In genomic region chr1:24990796-24991195, GRCh38 we compare ENCODE assay signal across 20 cellular contexts.
A peak's percentile ranks its signal among the peaks of the same experiment; 100 is the strongest.
DNase-seq lines count a peak whose midpoint lies in the region; ATAC-seq and TF ChIP-seq lines count a peak whose summit lies in the region.
"Had no signal": no experiment of that assay in that cellular context is flagged by ENCODE, and none has a peak within 500 bp of the region (broad histone marks: within the 10 kb centered on the region; RNA-seq: fewer than 3 reads in every experiment).

No MANE protein-coding gene starts in this region.

- no peaks in the 10 kb centered on the region for H3K36me3 Mint-ChIP-seq in CD4-positive, CD25-positive, alpha-beta regulatory T cell
- no peaks in the 10 kb centered on the region for H3K36me3 Mint-ChIP-seq in CD8-positive, alpha-beta T cell
- H3K36me3 Mint-ChIP-seq in activated T-helper 17 cell treated with anti-CD3 and anti-CD28 coated beads, Interleukin-2, amount 50 U/mL, for 72 hours (ENCODE audit: low read depth), result no peaks in the 10 kb centered on the region
- no peaks in the 10 kb centered on the region for H3K36me3 Mint-ChIP-seq in naive thymus-derived CD8-positive, alpha-beta T cell
- H3K36me3 Mint-ChIP-seq in endothelial cell (ENCODE audit: low read depth, unreplicated experiment), result peaks cover 9% of the 10 kb centered on the region

- peak overlapping the region; percentile 96 to 100 (median 96) for H3K27ac Mint-ChIP-seq in CD4-positive, CD25-positive, alpha-beta regulatory T cell
- peak overlapping the region; percentile 97 for H3K27ac Mint-ChIP-seq in CD8-positive, alpha-beta T cell
- peak overlapping the region; percentile 94 for H3K27ac Mint-ChIP-seq in activated T-helper 17 cell treated with anti-CD3 and anti-CD28 coated beads, Interleukin-2, amount 50 U/mL, for 72 hours
- H3K27ac Mint-ChIP-seq in naive thymus-derived CD8-positive, alpha-beta T cell, result peak overlapping the region; percentile 92 to 100 (median 97)
- no peak overlapping the region for H3K27ac Mint-ChIP-seq in endothelial cell (ENCODE audit: unreplicated experiment)

- intact Hi-C loops in CD8-positive, alpha-beta T cell (cut with DNase I, micrococcal nuclease), result loop anchor here in 1 of 2 experiments (2.0 kb wide), 1 partner anchor 58 kb away; no protein-coding TSS in a partner anchor

- H3K9me3 ChIP-seq in CD4-positive, CD25-positive, alpha-beta regulatory T cell (ENCODE audit: control insufficient read depth in 2 of 2, low read length in 2 of 2), result no peaks in the 10 kb centered on the region
- H3K9me3 ChIP-seq in CD8-positive, alpha-beta T cell (ENCODE audit: low read length), result no peaks in the 10 kb centered on the region
- H3K9me3 ChIP-seq: body of pancreas, psoas muscle had no signal

- H3K27me3 Mint-ChIP-seq in CD4-positive, CD25-positive, alpha-beta regulatory T cell, result no peaks in the 10 kb centered on the region
- H3K27me3 Mint-ChIP-seq in CD8-positive, alpha-beta T cell (ENCODE audit: low read depth), result no peaks in the 10 kb centered on the region
- no peaks in the 10 kb centered on the region for H3K27me3 Mint-ChIP-seq in activated T-helper 17 cell treated with anti-CD3 and anti-CD28 coated beads, Interleukin-2, amount 50 U/mL, for 72 hours
- no peaks in the 10 kb centered on the region for H3K27me3 Mint-ChIP-seq in naive thymus-derived CD8-positive, alpha-beta T cell
- peaks cover 11% of the 10 kb centered on the region for H3K27me3 Mint-ChIP-seq in endothelial cell (ENCODE audit: unreplicated experiment)

- H3K4me3 Mint-ChIP-seq in CD4-positive, CD25-positive, alpha-beta regulatory T cell, result peak overlapping the region in 3 of 4 donors; percentile 6 to 67 (median 56)
- H3K4me3 Mint-ChIP-seq in CD8-positive, alpha-beta T cell, result peak overlapping the region; percentile 79
- H3K4me3 Mint-ChIP-seq in activated T-helper 17 cell treated with anti-CD3 and anti-CD28 coated beads, Interleukin-2, amount 50 U/mL, for 72 hours, result peak overlapping the region; percentile 76
- peak overlapping the region; percentile 36 to 90 (median 84) for H3K4me3 Mint-ChIP-seq in naive thymus-derived CD8-positive, alpha-beta T cell
- no peak overlapping the region for H3K4me3 Mint-ChIP-seq in endothelial cell (ENCODE audit: unreplicated experiment)

- no peak for TF ChIP-seq CTCF in CD8-positive, alpha-beta T cell (IDR thresholded peaks at IDR 0.05)
- TF ChIP-seq CTCF in endothelial cell (IDR thresholded peaks at IDR 0.05; ENCODE audit: unreplicated experiment), result no peak

- H3K4me1 Mint-ChIP-seq in CD4-positive, CD25-positive, alpha-beta regulatory T cell, result peaks cover 9 to 94% (median 35%) of the 10 kb centered on the region in 4 donors
- peaks cover 97% of the 10 kb centered on the region for H3K4me1 Mint-ChIP-seq in CD8-positive, alpha-beta T cell (ENCODE audit: low read depth)
- peaks cover 55% of the 10 kb centered on the region for H3K4me1 Mint-ChIP-seq in activated T-helper 17 cell treated with anti-CD3 and anti-CD28 coated beads, Interleukin-2, amount 50 U/mL, for 72 hours
- H3K4me1 Mint-ChIP-seq in naive thymus-derived CD8-positive, alpha-beta T cell, result peaks cover 56 to 100% (median 97%) of the 10 kb centered on the region in 4 donors
- peaks cover 18% of the 10 kb centered on the region for H3K4me1 Mint-ChIP-seq in endothelial cell (ENCODE audit: unreplicated experiment)

- no peaks in the 10 kb centered on the region for H3K36me3 ChIP-seq in CD4-positive, CD25-positive, alpha-beta regulatory T cell (ENCODE audit: control insufficient read depth, insufficient read depth, low read length)
- no peaks in the 10 kb centered on the region for H3K36me3 ChIP-seq in CD8-positive, alpha-beta T cell (ENCODE audit: insufficient read depth, low read length)
- H3K36me3 ChIP-seq: heart right ventricle, left ventricle myocardium inferior, upper lobe of left lung had no signal

- H3K9me3 Mint-ChIP-seq in CD4-positive, CD25-positive, alpha-beta regulatory T cell, result peaks cover 0 to 2% (median 0%) of the 10 kb centered on the region in 7 donors
- peaks cover 3% of the 10 kb centered on the region for H3K9me3 Mint-ChIP-seq in CD8-positive, alpha-beta T cell
- H3K9me3 Mint-ChIP-seq in activated T-helper 17 cell treated with anti-CD3 and anti-CD28 coated beads, Interleukin-2, amount 50 U/mL, for 72 hours, result peaks cover 4% of the 10 kb centered on the region
- no peaks in the 10 kb centered on the region for H3K9me3 Mint-ChIP-seq in naive thymus-derived CD8-positive, alpha-beta T cell
- H3K9me3 Mint-ChIP-seq in endothelial cell (ENCODE audit: unreplicated experiment), result no peaks in the 10 kb centered on the region

- CTCF ChIA-PET in CD8-positive, alpha-beta T cell (lab: Charles Lee), result interaction anchor here (0.9 to 11.3 kb wide), 10 partner anchors 9 to 145 kb away, joined by 3 to 115 read pairs (median 4); no protein-coding TSS in a partner anchor

- H3K27ac ChIP-seq in CD4-positive, CD25-positive, alpha-beta regulatory T cell (ENCODE audit: insufficient read depth, low read length, poor library complexity, severe bottlenecking), result no peak overlapping the region
- peak overlapping the region; percentile 14 for H3K27ac ChIP-seq in CD8-positive, alpha-beta T cell (ENCODE audit: low read depth, low read length)
- H3K27ac ChIP-seq: body of pancreas, left ventricle myocardium inferior, psoas muscle had no signal

- POLR2A ChIA-PET in CD8-positive, alpha-beta T cell (lab: Charles Lee), result interaction anchor here (1.1 to 8.8 kb wide), 5 partner anchors 12 to 33 kb away, joined by 3 to 52 read pairs (median 4); no protein-coding TSS in a partner anchor
- POLR2A ChIA-PET in naive thymus-derived CD8-positive, alpha-beta T cell (lab: Charles Lee), result interaction anchor here (0.7 to 11.4 kb wide), 17 partner anchors 8 to 136 kb away, joined by 3 to 139 read pairs (median 9); partner anchors contain the start of gene RUNX3

- H3K4me1 ChIP-seq in CD4-positive, CD25-positive, alpha-beta regulatory T cell (ENCODE audit: control insufficient read depth, insufficient read depth, low read length, poor library complexity, severe bottlenecking), result peaks cover 66% of the 10 kb centered on the region
- peaks cover 100% of the 10 kb centered on the region for H3K4me1 ChIP-seq in CD8-positive, alpha-beta T cell (ENCODE audit: insufficient read depth, low read length)
- H3K4me1 ChIP-seq: body of pancreas, left ventricle myocardium inferior, psoas muscle, upper lobe of left lung had no signal

- no peak for ATAC-seq in CD4-positive, CD25-positive, alpha-beta regulatory T cell (ENCODE audit: low read depth in 2 of 2)
- no peak for ATAC-seq in CD8-positive, alpha-beta T cell
- no peak for ATAC-seq in activated T-helper 17 cell treated with anti-CD3 and anti-CD28 coated beads, Interleukin-2, amount 50 U/mL, for 72 hours (replicated peaks)
- ATAC-seq in naive thymus-derived CD8-positive, alpha-beta T cell, result peak in 1 of 2 donors; percentile 16
- ATAC-seq in GM19452 (IDR thresholded peaks at IDR 0.05; ENCODE audit: unreplicated experiment), result no peak
- ATAC-seq: body of pancreas, heart right ventricle, psoas muscle had no signal

- no peak for DNase-seq in CD4-positive, CD25-positive, alpha-beta regulatory T cell
- DNase-seq in CD8-positive, alpha-beta T cell, result no peak
- peak in 1 of 10 donors; percentile 40 for DNase-seq in naive thymus-derived CD8-positive, alpha-beta T cell
- DNase-seq in endothelial cell (ENCODE audit: low spot score) (no peak), SHP77 (lab: John Stamatoyannopoulos, UW) (no peak)
- DNase-seq: activated T-cell treated with anti-CD3 and anti-CD28 coated beads for 4 hours, body of pancreas, Calu3, heart right ventricle, left ventricle myocardium inferior, midbrain, NCI-H1436, NCI-H2171, NCI-H526, psoas muscle, upper lobe of left lung had no signal

- H3K4me3 ChIP-seq in CD4-positive, CD25-positive, alpha-beta regulatory T cell (ENCODE audit: low read depth, low read length), result no peak overlapping the region
- peak overlapping the region; percentile 6 for H3K4me3 ChIP-seq in CD8-positive, alpha-beta T cell (ENCODE audit: low read depth, low read length)
- H3K4me3 ChIP-seq: body of pancreas, coronary artery, heart right ventricle, left ventricle myocardium inferior, psoas muscle, skin epidermis, upper lobe of left lung had no signal

- H3K27me3 ChIP-seq in CD4-positive, CD25-positive, alpha-beta regulatory T cell (ENCODE audit: control insufficient read depth, insufficient read depth, low read length), result no peaks in the 10 kb centered on the region
- H3K27me3 ChIP-seq in CD8-positive, alpha-beta T cell (ENCODE audit: insufficient read depth, low read length), result no peaks in the 10 kb centered on the region
- H3K27me3 ChIP-seq: body of pancreas, upper lobe of left lung had no signal
